Comparison of ENCODE assay signal across 7 cellular contexts in genomic region chr16:82667437-82667836, GRCh38. TPM values are rescaled to one million over a fixed set of nuclear protein-coding genes. Genes with fewer than 3 reads are reported as not detected.
"Had no signal": no experiment of that assay in that cellular context is flagged by ENCODE, and none has a peak within 500 bp of the region (broad histone marks: within the 10 kb centered on the region; RNA-seq: fewer than 3 reads in every experiment).

No MANE protein-coding gene starts in this region.

- DNase-seq: H9, HCEC 1CT, IMR-90 had no signal

- H3K4me3 ChIP-seq: GM23338 had no signal

- FAIRE-seq: H1, H54 had no signal

- ATAC-seq: GM23338 had no signal

RNA-seq across cellular contexts. Expression of gene CDH13, which starts 40.7 kb away (rescaled TPM):
- total RNA-seq: HT-29 had no signal
